8 cellular contexts compared by ENCODE assay signal in the genomic region with DNA sequence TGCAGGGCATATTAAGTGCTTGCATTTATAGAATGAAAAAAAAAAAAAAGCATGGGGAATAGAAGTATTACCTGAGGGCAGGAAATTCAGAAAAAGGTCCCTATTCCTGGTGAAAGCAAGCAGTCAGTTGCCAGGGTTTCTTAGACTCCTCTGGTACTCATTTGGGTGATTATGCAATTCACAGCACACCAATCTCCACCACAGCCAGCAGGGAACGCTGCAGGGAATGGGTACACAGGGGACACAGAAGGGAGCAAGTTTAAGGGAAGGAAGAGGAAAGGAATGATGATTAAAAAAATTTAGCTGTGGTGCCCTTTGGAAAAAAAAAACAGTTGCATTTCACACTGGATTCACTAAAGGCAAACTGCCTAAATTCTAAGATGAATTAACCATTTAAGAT. TPM values are rescaled to one million over a fixed set of nuclear protein-coding genes. Genes with fewer than 3 reads are reported as not detected.
DNase-seq lines count a peak whose midpoint lies in the region; ATAC-seq and TF ChIP-seq lines count a peak whose summit lies in the region.

No MANE protein-coding gene starts in this region.

- in situ Hi-C loops in astrocyte of the spinal cord (cut with HindIII; ENCODE audit: low sequenced_read_pairs): no loop called here

- H3K9me2 ChIP-seq in Loucy (replicated peaks; ENCODE audit: low read depth, low read length): no peaks in the 10 kb centered on the region

- no peaks in the 10 kb centered on the region for H3K9me3 ChIP-seq in DND-41 (ENCODE audit: insufficient read depth, low read length, severe bottlenecking)
- H3K9me3 ChIP-seq in Loucy (ENCODE audit: insufficient read depth, low read depth, low read length): no peaks in the 10 kb centered on the region

- peaks cover 21% of the 10 kb centered on the region; the same call in 1 of the 2 replicates for H3K79me2 ChIP-seq in DND-41 (ENCODE audit: insufficient read depth, low read length)
- H3K79me2 ChIP-seq in Loucy (ENCODE audit: insufficient read depth, low read length): peaks cover 42% of the 10 kb centered on the region

- no peak overlapping the region for H3K9ac ChIP-seq in DND-41 (ENCODE audit: low read depth, low read length)
- H3K9ac ChIP-seq in Loucy (ENCODE audit: low read depth, low read length, poor library complexity, severe bottlenecking): peak overlapping the region; percentile 27

- H3K36me3 ChIP-seq in DND-41 (ENCODE audit: insufficient read depth, low read length) (no peaks in the 10 kb centered on the region), Loucy (ENCODE audit: insufficient read depth, low read length) (no peaks in the 10 kb centered on the region)

- H3K4me1 ChIP-seq in DND-41 (ENCODE audit: insufficient read depth, low read length): peaks cover 28% of the 10 kb centered on the region
- H3K4me1 ChIP-seq in Loucy (ENCODE audit: insufficient read depth, low read length, poor library complexity, severe bottlenecking): peaks cover 19% of the 10 kb centered on the region

- H2AFZ ChIP-seq in DND-41 (ENCODE audit: low read depth, low read length) (no peak overlapping the region), Loucy (ENCODE audit: low read length) (no peak overlapping the region)

- peak; percentile 47 for TF ChIP-seq CTCF in DND-41 (IDR thresholded peaks at IDR 0.05; ENCODE audit: borderline replicate concordance, extremely low read depth, low read length, poor library complexity, severe bottlenecking)
- TF ChIP-seq CTCF in Loucy (conservative IDR thresholded peaks at IDR 0.05; ENCODE audit: low read length): peak; percentile 22; the same call in 1 of the 2 replicates
- TF ChIP-seq CTCF in astrocyte of the spinal cord (IDR thresholded peaks at IDR 0.05; ENCODE audit: low read depth, low read length): peak; percentile 45

- intact Hi-C loops in left colon (cut with DNase I, micrococcal nuclease): no loop called here

- H3K4me3 ChIP-seq in DND-41 (ENCODE audit: low read depth in 1 of 2, low read length in 2 of 2) (no peak overlapping the region), Loucy (ENCODE audit: low read length, poor library complexity, severe bottlenecking) (peak overlapping the region; percentile 9), astrocyte of the spinal cord (ENCODE audit: low read depth, low read length) (no peak overlapping the region)

- H4K20me1 ChIP-seq in DND-41 (ENCODE audit: insufficient read depth, low read length) (no peaks in the 10 kb centered on the region), Loucy (ENCODE audit: insufficient read depth, low read length, poor library complexity, severe bottlenecking) (peaks cover 8% of the 10 kb centered on the region)

- peak overlapping the region; percentile 12 for H3K27ac ChIP-seq in DND-41 (ENCODE audit: low read length)

- DNase-seq in DND-41: no peak
- DNase-seq in astrocyte of the spinal cord (ENCODE audit: low read depth, low spot score): peak; percentile 16
- peak in 1 of 2 donors; percentile 18 for DNase-seq in left colon
- no peak for DNase-seq in ureter (ENCODE audit: low spot score)
- no peak for DNase-seq in NCI-H1105 (lab: John Stamatoyannopoulos, UW)
- DNase-seq in putamen (ENCODE audit: low spot score): no peak
- DNase-seq in NCI-H748 treated with DMSO at 0.1 percent for 48 hours (lab: John Stamatoyannopoulos, UW): no peak

- peak; percentile 56; the same call in 2 of the 3 replicates for ATAC-seq in DND-41 (ENCODE audit: insufficient read depth, low read depth)
- peak; percentile 71 for ATAC-seq in left colon

- H3K4me2 ChIP-seq in DND-41 (ENCODE audit: insufficient read depth, low read length) (peak overlapping the region; percentile 39; the same call in 1 of the 2 replicates), Loucy (ENCODE audit: low read depth, low read length, poor library complexity, severe bottlenecking) (peak overlapping the region; percentile 39)

- no peaks in the 10 kb centered on the region for H3K27me3 ChIP-seq in DND-41 (ENCODE audit: insufficient read depth, low read length, poor library complexity)
- no peaks in the 10 kb centered on the region for H3K27me3 ChIP-seq in Loucy (ENCODE audit: insufficient read depth, low read length, poor library complexity, severe bottlenecking)

- no peaks in the 10 kb centered on the region for H3F3A ChIP-seq in Loucy (ENCODE audit: low read depth)

RNA-seq across cellular contexts. Expression of a gene that starts 14.2 kb away (rescaled TPM):
- total RNA-seq in left colon: 10 to 100 TPM; 24.1 to 24.7 TPM
- 25.6 TPM for total RNA-seq in ureter
